9 cellular contexts compared by ENCODE assay signal in the genomic region with DNA sequence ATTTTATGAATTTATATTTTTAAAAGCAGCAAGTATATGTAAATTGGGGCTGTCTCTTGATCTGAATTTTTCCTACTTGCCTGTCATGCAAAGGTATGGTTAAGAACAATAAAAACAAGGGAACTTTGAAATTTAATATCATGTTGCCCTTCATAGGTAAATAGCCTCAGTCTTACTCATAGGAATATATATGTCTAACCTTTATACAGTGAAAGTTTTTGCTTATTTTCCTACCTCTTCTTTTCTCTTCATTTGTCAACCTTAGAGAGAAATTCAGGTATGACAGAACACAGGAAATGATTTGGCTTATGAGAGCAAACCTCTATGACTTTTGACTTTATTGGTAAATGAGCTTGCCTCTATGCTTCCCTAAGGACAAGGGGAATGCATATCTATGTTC.
"Had no signal": no experiment of that assay in that cellular context is flagged by ENCODE, and none has a peak within 500 bp of the region (broad histone marks: within the 10 kb centered on the region; RNA-seq: fewer than 3 reads in every experiment).

No MANE protein-coding gene starts in this region.

- H3K4me2 ChIP-seq: GM23338 had no signal

- H3K36me3 ChIP-seq: HAP-1 had no signal

- H3K4me1 ChIP-seq: HAP-1 had no signal

- ATAC-seq: GM23338, HCT116 had no signal

- H3K9me3 ChIP-seq: HAP-1 had no signal

- H2AFZ ChIP-seq: GM23248, GM23338 had no signal

- H3K9ac ChIP-seq: GM23248 had no signal

- DNase-seq: GM23248, GOT3, H7, H9, HCEC 1CT, HFFc6 had no signal

- H3K4me3 ChIP-seq: GM23248, GM23338, HAP-1 had no signal

- H3K27ac ChIP-seq: GM23248 had no signal
